ENCODE assay signal across 11 cellular contexts in genomic region chr11:118406599-118407166, GRCh38. TPM values are rescaled to one million over a fixed set of nuclear protein-coding genes. Genes with fewer than 3 reads are reported as not detected.
A peak's percentile ranks its signal among the peaks of the same experiment; 100 is the strongest.
DNase-seq lines count a peak whose midpoint lies in the region; ATAC-seq and TF ChIP-seq lines count a peak whose summit lies in the region.
"Had no signal": no experiment of that assay in that cellular context is flagged by ENCODE, and none has a peak within 500 bp of the region (broad histone marks: within the 10 kb centered on the region; RNA-seq: fewer than 3 reads in every experiment).

No MANE protein-coding gene starts in this region.

- H3K79me2 ChIP-seq in Loucy (ENCODE audit: insufficient read depth, low read length) (peaks cover 87% of the 10 kb centered on the region), Karpas-422 (ENCODE audit: low read length) (peaks cover 64% of the 10 kb centered on the region)

- H3K36me3 Mint-ChIP-seq in CD4-positive, alpha-beta memory T cell, result peaks cover 36 to 62% of the 10 kb centered on the region in 2 donors
- peaks cover 15% of the 10 kb centered on the region for H3K36me3 Mint-ChIP-seq in memory B cell

- H3K4me3 ChIP-seq in CD4-positive, alpha-beta memory T cell (ENCODE audit: low read length in 2 of 2), result no peak overlapping the region
- H3K4me3 ChIP-seq in Loucy (ENCODE audit: low read length, poor library complexity, severe bottlenecking), result no peak overlapping the region
- H3K4me3 ChIP-seq in Panc1 (ENCODE audit: low read depth in 2 of 2, low read length in 2 of 2), result no peak overlapping the region
- H3K4me3 ChIP-seq in Karpas-422 (ENCODE audit: low read length), result no peak overlapping the region
- H3K4me3 ChIP-seq: prostate gland had no signal

- H3K9me2 ChIP-seq in Loucy (replicated peaks; ENCODE audit: low read depth, low read length) (no peaks in the 10 kb centered on the region), Karpas-422 (replicated peaks; ENCODE audit: insufficient read depth, low read length) (no peaks in the 10 kb centered on the region)

- H3K27ac ChIP-seq in CD4-positive, alpha-beta memory T cell (ENCODE audit: low read depth, low read length), result no peak overlapping the region
- H3K27ac ChIP-seq in Panc1 (ENCODE audit: low read length) (peak overlapping the region; percentile 32), Karpas-422 (ENCODE audit: low read length) (no peak overlapping the region)
- H3K27ac ChIP-seq: prostate gland had no signal

- intact Hi-C loops in CD4-positive, alpha-beta memory T cell (cut with micrococcal nuclease), result no loop called here
- intact Hi-C loops in Panc1 (cut with micrococcal nuclease; ENCODE audit: unreplicated experiment), result no loop called here

- H3K9me3 ChIP-seq in CD4-positive, alpha-beta memory T cell (ENCODE audit: control insufficient read depth in 1 of 2, low read length in 2 of 2), result no peaks in the 10 kb centered on the region
- H3K9me3 ChIP-seq in Loucy (ENCODE audit: insufficient read depth, low read depth, low read length), result no peaks in the 10 kb centered on the region
- H3K9me3 ChIP-seq in Panc1 (ENCODE audit: control insufficient read depth, insufficient read depth, low read depth, low read length), result no peaks in the 10 kb centered on the region
- H3K9me3 ChIP-seq in Karpas-422 (ENCODE audit: low read length), result no peaks in the 10 kb centered on the region
- H3K9me3 ChIP-seq: prostate gland had no signal

- H3K36me3 ChIP-seq in CD4-positive, alpha-beta memory T cell (ENCODE audit: insufficient read depth, low read length), result peaks cover 40% of the 10 kb centered on the region
- peaks cover 38% of the 10 kb centered on the region; the same call in 1 of the 2 replicates for H3K36me3 ChIP-seq in Loucy (ENCODE audit: insufficient read depth, low read length)
- H3K36me3 ChIP-seq in Panc1 (ENCODE audit: control insufficient read depth, insufficient read depth, low read length), result peaks cover 45% of the 10 kb centered on the region
- peaks cover 17% of the 10 kb centered on the region; the same call in 1 of the 2 replicates for H3K36me3 ChIP-seq in Karpas-422 (ENCODE audit: insufficient read depth, low read length)
- H3K36me3 ChIP-seq: prostate gland had no signal

- in situ Hi-C loops in Panc1 (cut with HindIII; ENCODE audit: low pct_unique_long_range_greater_than_20kb, low sequenced_read_pairs), result no loop called here

- no TSS peak for BruUV-seq in Panc1 (replicated peaks; lab: Mats Ljungman, UMichigan)

- POLR2A ChIA-PET in CD4-positive, alpha-beta memory T cell (lab: Charles Lee; ENCODE audit: partially characterized antibody), result interaction anchor here (1.2 to 3.2 kb wide), 3 partner anchors 8 to 29 kb away, joined by 3 to 14 read pairs (median 3); partner anchors contain the start of gene KMT2A
- POLR2A ChIA-PET in Panc1 (lab: Charles Lee), result interaction anchor here (0.6 kb wide), 1 partner anchor 14 kb away, joined by 12 read pairs; no protein-coding TSS in a partner anchor

- H3K27ac Mint-ChIP-seq in CD4-positive, alpha-beta memory T cell, result peak overlapping the region in 5 of 7 donors; percentile 36 to 59 (median 54)
- H3K27ac Mint-ChIP-seq in memory B cell, result peak overlapping the region; percentile 50

- no peak overlapping the region for H3K9ac ChIP-seq in Loucy (ENCODE audit: low read depth, low read length, poor library complexity, severe bottlenecking)
- no peak overlapping the region for H3K9ac ChIP-seq in Karpas-422 (ENCODE audit: low read length)

- H2AFZ ChIP-seq in Loucy (ENCODE audit: low read length) (no peak overlapping the region), Karpas-422 (ENCODE audit: low read length) (no peak overlapping the region)

- H3K9me3 Mint-ChIP-seq in CD4-positive, alpha-beta memory T cell, result no peaks in the 10 kb centered on the region
- H3K9me3 Mint-ChIP-seq in memory B cell, result no peaks in the 10 kb centered on the region

- no peak for DNase-seq in CD4-positive, alpha-beta memory T cell
- DNase-seq in Panc1 (ENCODE audit: low read depth, low spot score) (no peak), memory B cell (ENCODE audit: low spot score in 2 of 2) (no peak), Karpas-422 (no peak)
- DNase-seq: MV-4-11, SIG-M5 had no signal

- H3F3A ChIP-seq in Loucy (ENCODE audit: low read depth), result peaks cover 3% of the 10 kb centered on the region; the same call in 1 of the 2 replicates

- TF ChIP-seq CTCF in Loucy (conservative IDR thresholded peaks at IDR 0.05; ENCODE audit: low read length), result no peak
- TF ChIP-seq CTCF in Panc1 (IDR thresholded peaks at IDR 0.05), result no peak

- peaks cover 36% of the 10 kb centered on the region for H3K4me1 ChIP-seq in CD4-positive, alpha-beta memory T cell (ENCODE audit: insufficient read depth, low read length)
- H3K4me1 ChIP-seq in Loucy (ENCODE audit: insufficient read depth, low read length, poor library complexity, severe bottlenecking) (peaks cover 41% of the 10 kb centered on the region), Panc1 (ENCODE audit: control insufficient read depth, insufficient read depth, low read length) (peaks cover 62% of the 10 kb centered on the region), Karpas-422 (ENCODE audit: low read length) (peaks cover 42% of the 10 kb centered on the region)

- peak overlapping the region; percentile 85 for H3K4me2 ChIP-seq in Loucy (ENCODE audit: low read depth, low read length, poor library complexity, severe bottlenecking)
- no peak overlapping the region for H3K4me2 ChIP-seq in Karpas-422 (ENCODE audit: low read depth, low read length, poor library complexity, severe bottlenecking)

- peaks cover 31 to 56% (median 42%) of the 10 kb centered on the region in 4 donors for H3K4me1 Mint-ChIP-seq in CD4-positive, alpha-beta memory T cell
- peaks cover 31% of the 10 kb centered on the region for H3K4me1 Mint-ChIP-seq in memory B cell

- H4K20me1 ChIP-seq in Loucy (ENCODE audit: insufficient read depth, low read length, poor library complexity, severe bottlenecking), result peaks cover 72% of the 10 kb centered on the region
- peaks cover 9% of the 10 kb centered on the region; the same call in 1 of the 2 replicates for H4K20me1 ChIP-seq in Karpas-422 (ENCODE audit: insufficient read depth, low read depth, low read length)

- H3K4me3 Mint-ChIP-seq in CD4-positive, alpha-beta memory T cell, result no peak overlapping the region
- H3K4me3 Mint-ChIP-seq in memory B cell, result no peak overlapping the region

- ATAC-seq in Panc1, result no peak
- ATAC-seq in memory B cell (ENCODE audit: low read depth), result no peak
- ATAC-seq in GM21515 (IDR thresholded peaks at IDR 0.05; ENCODE audit: unreplicated experiment), result no peak
- ATAC-seq in GM19455 (IDR thresholded peaks at IDR 0.05; ENCODE audit: unreplicated experiment), result no peak
- no peak for ATAC-seq in HG02870 (IDR thresholded peaks at IDR 0.05; ENCODE audit: unreplicated experiment)

- H3K27me3 Mint-ChIP-seq in CD4-positive, alpha-beta memory T cell, result no peaks in the 10 kb centered on the region
- H3K27me3 Mint-ChIP-seq in memory B cell, result no peaks in the 10 kb centered on the region

- H3K27me3 ChIP-seq in CD4-positive, alpha-beta memory T cell (ENCODE audit: insufficient read depth, low read length), result no peaks in the 10 kb centered on the region
- no peaks in the 10 kb centered on the region for H3K27me3 ChIP-seq in Loucy (ENCODE audit: insufficient read depth, low read length, poor library complexity, severe bottlenecking)
- no peaks in the 10 kb centered on the region for H3K27me3 ChIP-seq in Panc1 (ENCODE audit: control insufficient read depth, insufficient read depth, low read length)
- H3K27me3 ChIP-seq in Karpas-422 (ENCODE audit: low read length), result no peaks in the 10 kb centered on the region

- CTCF ChIA-PET in CD4-positive, alpha-beta memory T cell (lab: Charles Lee; ENCODE audit: partially characterized antibody), result no interaction called here
- CTCF ChIA-PET in Panc1 (lab: Charles Lee), result no interaction called here

RNA-seq across cellular contexts. Expression of gene ATP5MG, which starts 5.3 kb away (rescaled TPM):
- total RNA-seq in CD4-positive, alpha-beta memory T cell, result 100 to 1,000 TPM; 158 to 161 TPM
- polyA plus RNA-seq in CD4-positive, alpha-beta memory T cell, result 100 to 1,000 TPM; 595 to 704 TPM
- total RNA-seq in Panc1 (2021; ENCODE audit: unreplicated experiment), result 504 TPM
- polyA plus RNA-seq in Panc1 (2012; ENCODE audit: insufficient read length), result 755 TPM
- total RNA-seq in Karpas-422 (2014; rRNA removed; shearing (Covaris generic); ENCODE audit: low replicate concordance), result 80.7 and 82.4 TPM in 2 replicates

RNA-seq across cellular contexts. Expression of gene KMT2A, which starts 29.6 kb away (rescaled TPM):
- total RNA-seq in CD4-positive, alpha-beta memory T cell, result 100 to 1,000 TPM; 185 to 202 TPM
- polyA plus RNA-seq in CD4-positive, alpha-beta memory T cell, result 10 to 100 TPM in 1 of 2 donors, 1 to 10 TPM in 1; 4.6 to 51.9 TPM
- total RNA-seq in Panc1 (2021; ENCODE audit: unreplicated experiment), result 139 TPM
- polyA plus RNA-seq in Panc1 (2012; ENCODE audit: insufficient read length), result 74.2 TPM
- 37.6 and 40.7 TPM in 2 replicates for total RNA-seq in Karpas-422 (2014; rRNA removed; shearing (Covaris generic); ENCODE audit: low replicate concordance)

RNA-seq across cellular contexts. Expression of gene UBE4A, which starts 47.3 kb away (rescaled TPM):
- total RNA-seq in CD4-positive, alpha-beta memory T cell, result 10 to 100 TPM; 50.3 to 52.2 TPM
- polyA plus RNA-seq in CD4-positive, alpha-beta memory T cell, result 10 to 100 TPM; 16.9 to 25.5 TPM
- total RNA-seq in Panc1 (2021; ENCODE audit: unreplicated experiment), result 57.9 TPM
- polyA plus RNA-seq in Panc1 (2012; ENCODE audit: insufficient read length), result 17.5 TPM
- 9.7 and 26.3 TPM in 2 replicates for total RNA-seq in Karpas-422 (2014; rRNA removed; shearing (Covaris generic); ENCODE audit: low replicate concordance)
